In the genomic region with DNA sequence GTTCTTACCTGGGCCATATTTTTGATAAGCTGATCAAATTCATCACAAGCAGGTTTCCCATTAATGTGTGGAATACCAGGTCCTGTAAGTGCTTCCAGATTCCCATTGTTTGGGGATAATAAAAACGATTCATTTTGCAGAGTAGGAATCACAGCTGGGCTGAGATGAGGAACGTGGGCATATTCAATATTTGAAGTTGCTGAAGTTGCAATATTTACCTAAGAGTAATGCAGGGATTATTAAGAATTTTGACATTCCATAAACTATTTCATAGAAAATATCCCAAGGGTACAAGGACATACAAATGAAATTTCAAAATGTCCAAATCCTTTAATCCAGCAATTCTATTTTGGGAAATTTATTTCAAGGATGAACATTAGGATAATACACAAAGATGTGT, we compare ENCODE assay signal across 9 cellular contexts. TPM values are rescaled to one million over a fixed set of nuclear protein-coding genes. Genes with fewer than 3 reads are reported as not detected.
"Had no signal": no experiment of that assay in that cellular context is flagged by ENCODE, and none has a peak within 500 bp of the region (broad histone marks: within the 10 kb centered on the region; RNA-seq: fewer than 3 reads in every experiment).

No MANE protein-coding gene starts in this region.

- H3K36me3 ChIP-seq: HAP-1 had no signal

- H2AFZ ChIP-seq: GM23248 had no signal

- DNase-seq: GM23248, GOT3, H7, HFFc6, KG1 had no signal

- ATAC-seq: HCT116 had no signal

- H3K27ac ChIP-seq: GM23248, HL-60 had no signal

- H3K9me3 ChIP-seq: HAP-1 had no signal

- H3K9ac ChIP-seq: GM23248 had no signal

- H3K4me3 ChIP-seq: GM23248, HAP-1 had no signal

RNA-seq across cellular contexts. Expression of a gene that starts 55.1 kb away (rescaled TPM):
- polyA plus RNA-seq: IgD-negative memory B cell had no signal
